In genomic region chr16:22311520-22311919, GRCh38 we compare ENCODE assay signal across 21 cellular contexts.
"Had no signal": no experiment of that assay in that cellular context is flagged by ENCODE, and none has a peak within 500 bp of the region (broad histone marks: within the 10 kb centered on the region; RNA-seq: fewer than 3 reads in every experiment).

No MANE protein-coding gene starts in this region.

- DNase-seq: Kasumi-1, KG1, MM.1S, NCI-H1092 treated with DMSO at 0.1 percent for 48 hours, NCI-H1436, NCI-H187, NCI-H2029, NCI-H2081 treated with DMSO at 0.1 percent for 48 hours, NCI-H2171, NCI-H226, NCI-H446, NCI-H510A, NCI-H524 treated with DMSO at 0.1 percent for 48 hours, NCI-H69, NCI-H774, Right ventricle myocardium superior, RPMI8226, SIG-M5 had no signal

- H3K9me3 ChIP-seq: SJSA1 had no signal

- H3K27ac ChIP-seq: HL-60, SJSA1, SK-N-MC had no signal

- H3K4me3 ChIP-seq: SJSA1, SK-N-MC had no signal

- H3K27me3 ChIP-seq: SJSA1 had no signal

- H3K4me1 ChIP-seq: SJSA1 had no signal
